Comparison of ENCODE assay signal across 20 cellular contexts in the genomic region with DNA sequence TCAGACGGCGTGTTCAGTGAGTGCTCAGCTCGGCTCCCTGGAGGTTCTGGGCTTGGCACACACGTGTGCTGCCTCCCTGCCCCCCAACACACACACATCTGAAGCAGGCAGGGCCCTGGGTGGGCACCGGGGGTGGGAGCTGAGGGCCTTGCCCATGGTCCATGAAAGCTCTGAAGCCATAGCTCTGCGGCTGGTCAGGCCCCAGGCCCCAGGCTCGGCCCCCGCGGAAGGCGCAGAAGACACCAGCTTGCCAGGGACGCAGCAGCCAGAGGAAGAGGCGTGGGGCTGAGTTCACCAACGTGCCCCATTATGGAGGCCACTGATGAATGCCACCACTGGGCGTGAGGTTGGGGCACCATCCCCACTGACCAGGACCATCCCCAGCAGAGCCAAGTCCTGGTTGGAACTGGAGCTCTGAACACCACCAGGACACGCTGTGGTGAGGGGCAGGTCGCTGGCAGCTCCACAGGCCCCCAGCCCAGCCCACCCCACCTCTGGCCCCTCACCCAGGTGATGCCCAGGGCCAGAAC. TPM values are rescaled to one million over a fixed set of nuclear protein-coding genes. Genes with fewer than 3 reads are reported as not detected.
DNase-seq lines count a peak whose midpoint lies in the region; ATAC-seq and TF ChIP-seq lines count a peak whose summit lies in the region.
"Had no signal": no experiment of that assay in that cellular context is flagged by ENCODE, and none has a peak within 500 bp of the region (broad histone marks: within the 10 kb centered on the region; RNA-seq: fewer than 3 reads in every experiment).

No MANE protein-coding gene starts in this region.

- H3K9me3 ChIP-seq in CD4-positive, alpha-beta memory T cell (ENCODE audit: control insufficient read depth in 1 of 2, low read length in 2 of 2), result no peaks in the 10 kb centered on the region
- H3K9me3 ChIP-seq in neuronal stem cell (replicated peaks in 1 of 2; ENCODE audit: control insufficient read depth in 2 of 2, insufficient read depth in 1 of 2, low read depth in 1 of 2, low read length in 2 of 2) (peaks cover 4 to 13% of the 10 kb centered on the region in 2 donors), body of pancreas (no peaks in the 10 kb centered on the region)
- H3K9me3 ChIP-seq: breast epithelium, heart left ventricle, neutrophil, psoas muscle, stomach, tibial artery had no signal

- H2BK5ac ChIP-seq in neuronal stem cell (ENCODE audit: low read length), result no peak overlapping the region

- no peak overlapping the region for H4K8ac ChIP-seq in neuronal stem cell (ENCODE audit: low read depth, low read length)

- TF ChIP-seq POLR2A in body of pancreas (IDR thresholded peaks at IDR 0.05), result no peak

- H3K4ac ChIP-seq in neuronal stem cell (ENCODE audit: low read length), result no peak overlapping the region

- POLR2A ChIA-PET in CD4-positive, alpha-beta memory T cell (lab: Charles Lee; ENCODE audit: partially characterized antibody), result interaction anchor here (0.5 to 10.2 kb wide), 6 partner anchors 17 to 245 kb away, joined by 3 to 149 read pairs (median 5); a partner anchor contains a TSS

- intact Hi-C loops in CD4-positive, alpha-beta memory T cell (cut with micrococcal nuclease), result no loop called here
- intact Hi-C loops in body of pancreas (cut with DNase I), result no loop called here

- no peak overlapping the region for H4K91ac ChIP-seq in neuronal stem cell (ENCODE audit: low read depth, low read length, poor library complexity)

- no peak overlapping the region for H3K9ac ChIP-seq in neuronal stem cell (ENCODE audit: low read depth, low read length, poor library complexity)

- peaks cover 0 to 2% of the 10 kb centered on the region in 2 donors for H3K36me3 Mint-ChIP-seq in activated T-cell treated with anti-CD3 and anti-CD28 coated beads, Interleukin-2, amount 50 U/mL, for 72 hours (ENCODE audit: insufficient read depth in 2 of 2)
- peaks cover 0 to 16% of the 10 kb centered on the region in 2 donors for H3K36me3 Mint-ChIP-seq in CD4-positive, alpha-beta memory T cell
- H3K36me3 Mint-ChIP-seq in activated T-helper 17 cell treated with anti-CD3 and anti-CD28 coated beads, Interleukin-2, amount 50 U/mL, for 72 hours (ENCODE audit: low read depth), result peaks cover 26% of the 10 kb centered on the region
- peaks cover 9 to 19% of the 10 kb centered on the region in 2 donors for H3K36me3 Mint-ChIP-seq in stimulated activated naive B cell treated with anti-CD40 and anti-IgM and Interleukin-4, amounts not matched to agents 10 μg/mL and 1 μg/mL and 100 μg/mL, for 72 hours

- no peak for ATAC-seq in activated T-cell treated with anti-CD3 and anti-CD28 coated beads, Interleukin-2, amount 50 U/mL, for 72 hours (replicated peaks in 1 of 2)
- no peak for ATAC-seq in activated T-helper 17 cell treated with anti-CD3 and anti-CD28 coated beads, Interleukin-2, amount 50 U/mL, for 72 hours (replicated peaks)
- no peak for ATAC-seq in body of pancreas
- ATAC-seq in stimulated activated naive B cell treated with anti-CD40 and anti-IgM and Interleukin-4, amounts not matched to agents 10 μg/mL and 1 μg/mL and 100 μg/mL, for 72 hours (replicated peaks), result no peak
- ATAC-seq: heart left ventricle, Panc1, psoas muscle had no signal

- H3K18ac ChIP-seq in neuronal stem cell (ENCODE audit: low read length), result no peak overlapping the region

- H3K36me3 ChIP-seq in CD4-positive, alpha-beta memory T cell (ENCODE audit: insufficient read depth, low read length), result no peaks in the 10 kb centered on the region
- H3K36me3 ChIP-seq in neuronal stem cell (replicated peaks in 1 of 2; ENCODE audit: control insufficient read depth in 2 of 2, insufficient read depth in 2 of 2, low read length in 2 of 2) (peaks cover 14 to 15% of the 10 kb centered on the region in 2 donors), body of pancreas (replicated peaks in 1 of 2; ENCODE audit: insufficient read depth in 1 of 2, low read depth in 2 of 2) (no peaks in the 10 kb centered on the region)
- H3K36me3 ChIP-seq: breast epithelium had no signal

- DNase-seq in activated T-cell treated with anti-CD3 and anti-CD28 coated beads, Interleukin-2, amount 50 U/mL, for 1 hour, result peak; percentile 43
- DNase-seq in activated T-cell treated with anti-CD3 and anti-CD28 coated beads, Interleukin-2, amount 50 U/mL, for 72 hours, result no peak
- peak in 2 of 5 donors; percentile 22 to 45 for DNase-seq in CD4-positive, alpha-beta memory T cell
- DNase-seq in neuronal stem cell (ENCODE audit: low spot score), result no peak
- no peak for DNase-seq in body of pancreas
- DNase-seq in stimulated activated naive B cell treated with anti-CD40 and anti-IgM and Interleukin-4, amounts not matched to agents 10 μg/mL and 1 μg/mL and 100 μg/mL, for 72 hours, result no peak
- DNase-seq: amygdala, heart left ventricle, NCI-H1105, NCI-H1930, NCI-H524 treated with DMSO at 0.1 percent for 48 hours, stomach had no signal

- no peak for TF ChIP-seq CTCF in body of pancreas (IDR thresholded peaks at IDR 0.05)

- no peaks in the 10 kb centered on the region for H3K27me3 Mint-ChIP-seq in activated T-cell treated with anti-CD3 and anti-CD28 coated beads, Interleukin-2, amount 50 U/mL, for 72 hours (ENCODE audit: low read depth)
- H3K27me3 Mint-ChIP-seq in CD4-positive, alpha-beta memory T cell, result no peaks in the 10 kb centered on the region
- H3K27me3 Mint-ChIP-seq in activated T-helper 17 cell treated with anti-CD3 and anti-CD28 coated beads, Interleukin-2, amount 50 U/mL, for 72 hours, result no peaks in the 10 kb centered on the region
- H3K27me3 Mint-ChIP-seq in stimulated activated naive B cell treated with anti-CD40 and anti-IgM and Interleukin-4, amounts not matched to agents 10 μg/mL and 1 μg/mL and 100 μg/mL, for 72 hours, result no peaks in the 10 kb centered on the region
- H3K27me3 Mint-ChIP-seq: activated CD8-positive, alpha-beta T cell treated with anti-CD3 and anti-CD28 coated beads for 36 hours had no signal

- peak overlapping the region; percentile 52 for H2AK5ac ChIP-seq in neuronal stem cell (ENCODE audit: low read depth, low read length)

- H3K4me2 ChIP-seq in neuronal stem cell (ENCODE audit: insufficient read depth, low read length, poor library complexity, severe bottlenecking), result no peak overlapping the region

- H2BK120ac ChIP-seq in neuronal stem cell (ENCODE audit: low read depth, low read length), result no peak overlapping the region

- H3K4me3 Mint-ChIP-seq in activated T-cell treated with anti-CD3 and anti-CD28 coated beads, Interleukin-2, amount 50 U/mL, for 72 hours, result peak overlapping the region in 1 of 2 donors; percentile 13
- H3K4me3 Mint-ChIP-seq in CD4-positive, alpha-beta memory T cell, result peak overlapping the region in 5 of 8 donors; percentile 20 to 73 (median 38)
- H3K4me3 Mint-ChIP-seq in activated T-helper 17 cell treated with anti-CD3 and anti-CD28 coated beads, Interleukin-2, amount 50 U/mL, for 72 hours, result peak overlapping the region; percentile 11
- H3K4me3 Mint-ChIP-seq in stimulated activated naive B cell treated with anti-CD40 and anti-IgM and Interleukin-4, amounts not matched to agents 10 μg/mL and 1 μg/mL and 100 μg/mL, for 72 hours, result no peak overlapping the region
- H3K4me3 Mint-ChIP-seq: activated CD8-positive, alpha-beta T cell treated with anti-CD3 and anti-CD28 coated beads for 36 hours had no signal

- peaks cover 21% of the 10 kb centered on the region for H3K4me1 Mint-ChIP-seq in activated T-cell treated with anti-CD3 and anti-CD28 coated beads, Interleukin-2, amount 50 U/mL, for 72 hours (ENCODE audit: low read depth)
- H3K4me1 Mint-ChIP-seq in CD4-positive, alpha-beta memory T cell, result peaks cover 6 to 42% (median 27%) of the 10 kb centered on the region in 4 donors
- no peaks in the 10 kb centered on the region for H3K4me1 Mint-ChIP-seq in activated T-helper 17 cell treated with anti-CD3 and anti-CD28 coated beads, Interleukin-2, amount 50 U/mL, for 72 hours
- peaks cover 12 to 26% of the 10 kb centered on the region in 2 donors for H3K4me1 Mint-ChIP-seq in stimulated activated naive B cell treated with anti-CD40 and anti-IgM and Interleukin-4, amounts not matched to agents 10 μg/mL and 1 μg/mL and 100 μg/mL, for 72 hours

- H3K27ac Mint-ChIP-seq in activated T-cell treated with anti-CD3 and anti-CD28 coated beads, Interleukin-2, amount 50 U/mL, for 72 hours, result no peak overlapping the region
- peak overlapping the region in 6 of 7 donors; percentile 24 to 92 (median 87) for H3K27ac Mint-ChIP-seq in CD4-positive, alpha-beta memory T cell
- H3K27ac Mint-ChIP-seq in activated T-helper 17 cell treated with anti-CD3 and anti-CD28 coated beads, Interleukin-2, amount 50 U/mL, for 72 hours, result no peak overlapping the region
- no peak overlapping the region for H3K27ac Mint-ChIP-seq in stimulated activated naive B cell treated with anti-CD40 and anti-IgM and Interleukin-4, amounts not matched to agents 10 μg/mL and 1 μg/mL and 100 μg/mL, for 72 hours
- H3K27ac Mint-ChIP-seq: activated CD8-positive, alpha-beta T cell treated with anti-CD3 and anti-CD28 coated beads for 36 hours had no signal

- CTCF ChIA-PET in CD4-positive, alpha-beta memory T cell (lab: Charles Lee; ENCODE audit: partially characterized antibody), result interaction anchor here (1.5 to 2.6 kb wide), 8 partner anchors 8 to 249 kb away, joined by 4 to 9 read pairs (median 7); no protein-coding TSS in a partner anchor

- H2BK12ac ChIP-seq in neuronal stem cell (ENCODE audit: low read length), result peak overlapping the region; percentile 22

- no peaks in the 10 kb centered on the region for H3K27me3 ChIP-seq in CD4-positive, alpha-beta memory T cell (ENCODE audit: insufficient read depth, low read length)
- peaks cover 0 to 2% (median 0%) of the 10 kb centered on the region in 3 experiments for H3K27me3 ChIP-seq in neuronal stem cell (ENCODE audit: control insufficient read depth in 3 of 3, insufficient read depth in 3 of 3, low read depth in 1 of 3, low read length in 3 of 3)
- no peaks in the 10 kb centered on the region for H3K27me3 ChIP-seq in body of pancreas
- H3K27me3 ChIP-seq: breast epithelium, heart left ventricle, stomach, tibial artery had no signal

- peaks cover 26% of the 10 kb centered on the region for H3K79me1 ChIP-seq in neuronal stem cell (ENCODE audit: low read depth, low read length)

- no peaks in the 10 kb centered on the region for H3K9me3 Mint-ChIP-seq in activated T-cell treated with anti-CD3 and anti-CD28 coated beads, Interleukin-2, amount 50 U/mL, for 72 hours
- no peaks in the 10 kb centered on the region for H3K9me3 Mint-ChIP-seq in CD4-positive, alpha-beta memory T cell
- no peaks in the 10 kb centered on the region for H3K9me3 Mint-ChIP-seq in activated T-helper 17 cell treated with anti-CD3 and anti-CD28 coated beads, Interleukin-2, amount 50 U/mL, for 72 hours
- no peaks in the 10 kb centered on the region for H3K9me3 Mint-ChIP-seq in stimulated activated naive B cell treated with anti-CD40 and anti-IgM and Interleukin-4, amounts not matched to agents 10 μg/mL and 1 μg/mL and 100 μg/mL, for 72 hours
- H3K9me3 Mint-ChIP-seq: activated CD8-positive, alpha-beta T cell treated with anti-CD3 and anti-CD28 coated beads for 36 hours had no signal

- peaks cover 41% of the 10 kb centered on the region for H3K4me1 ChIP-seq in CD4-positive, alpha-beta memory T cell (ENCODE audit: insufficient read depth, low read length)
- H3K4me1 ChIP-seq in neuronal stem cell (ENCODE audit: control insufficient read depth in 2 of 2, insufficient read depth in 1 of 2, low read depth in 1 of 2, low read length in 2 of 2), result peaks cover 11 to 14% of the 10 kb centered on the region in 2 donors
- peaks cover 30% of the 10 kb centered on the region for H3K4me1 ChIP-seq in body of pancreas

- no peak overlapping the region for H2AFZ ChIP-seq in neuronal stem cell (ENCODE audit: low read length)

- no peak overlapping the region for H3K23ac ChIP-seq in neuronal stem cell (ENCODE audit: low read depth, low read length, poor library complexity)

- H2BK15ac ChIP-seq in neuronal stem cell (ENCODE audit: low read length), result peak overlapping the region; percentile 43

- WGBS in neuronal stem cell (ENCODE audit: extremely low coverage in 2 of 2, insufficient read length in 2 of 2, insufficient replicate concordance in 1 of 2), 2 donors, result no CpG with 5 or more reads among the region's 16 CpGs
- WGBS in body of pancreas, 2 donors, result 72% methylated on average over 16 of the region's 16 CpGs; no CpG with 5 or more reads in 1 of the 2 donors

- no peak overlapping the region for H3K4me3 ChIP-seq in CD4-positive, alpha-beta memory T cell (ENCODE audit: low read length in 2 of 2)
- H3K4me3 ChIP-seq in neuronal stem cell (ENCODE audit: low read length in 2 of 2) (peak overlapping the region in 1 of 2 donors; percentile 16), body of pancreas (no peak overlapping the region)
- H3K4me3 ChIP-seq: breast epithelium, heart left ventricle, psoas muscle, tibial artery had no signal

- no peak overlapping the region for H3K14ac ChIP-seq in neuronal stem cell (ENCODE audit: low read length)

- H3K27ac ChIP-seq in CD4-positive, alpha-beta memory T cell (ENCODE audit: low read depth, low read length), result peak overlapping the region; percentile 64
- H3K27ac ChIP-seq in neuronal stem cell (replicated peaks; ENCODE audit: low read length), result no peak overlapping the region
- H3K27ac ChIP-seq in body of pancreas, result no peak overlapping the region
- H3K27ac ChIP-seq: breast epithelium, C4-2B, neutrophil, stomach, tibial artery had no signal

RNA-seq across cellular contexts. Expression of a gene that starts 4.2 kb away (rescaled TPM):
- 10 to 100 TPM; 92.4 to 97.7 TPM for total RNA-seq in activated T-cell treated with anti-CD3 and anti-CD28 coated beads, Interleukin-2, amount 50 U/mL, for 72 hours
- total RNA-seq in CD4-positive, alpha-beta memory T cell, result 10 to 100 TPM; 60.4 to 72.7 TPM
- polyA plus RNA-seq in CD4-positive, alpha-beta memory T cell, result 100 to 1,000 TPM; 159 to 179 TPM
- total RNA-seq in activated T-helper 17 cell treated with anti-CD3 and anti-CD28 coated beads, Interleukin-2, amount 50 U/mL, for 72 hours, result 100 to 1,000 TPM in 1 of 2 donors, 10 to 100 TPM in 1; 93.3 to 163 TPM
- 61.8 TPM for polyA plus RNA-seq in neuronal stem cell (2013, experiment 1 of 2)
- 60.5 TPM for polyA plus RNA-seq in neuronal stem cell (2013, experiment 2 of 2)
- 10 to 100 TPM; 79.4 to 93.7 TPM for total RNA-seq in body of pancreas

RNA-seq across cellular contexts. Expression of a gene that starts 12.5 kb away (rescaled TPM):
- total RNA-seq in activated T-cell treated with anti-CD3 and anti-CD28 coated beads, Interleukin-2, amount 50 U/mL, for 72 hours, result 1 to 10 TPM; 1.6 to 3.0 TPM
- under 1 TPM in 1 of 2 experiments, not detected in 1; 0.35 TPM for total RNA-seq in CD4-positive, alpha-beta memory T cell
- under 1 TPM in 1 of 2 donors, not detected in 1; 0.57 TPM for polyA plus RNA-seq in CD4-positive, alpha-beta memory T cell
- total RNA-seq in activated T-helper 17 cell treated with anti-CD3 and anti-CD28 coated beads, Interleukin-2, amount 50 U/mL, for 72 hours, result under 1 TPM in 1 of 2 donors, not detected in 1; 0.56 TPM
- polyA plus RNA-seq in neuronal stem cell (2013, experiment 1 of 2), result 14.0 TPM
- 13.2 TPM for polyA plus RNA-seq in neuronal stem cell (2013, experiment 2 of 2)
- 10 to 100 TPM; 23.3 to 48.5 TPM for total RNA-seq in body of pancreas

RNA-seq across cellular contexts. Expression of a gene that starts 21.6 kb away (rescaled TPM):
- total RNA-seq in activated T-cell treated with anti-CD3 and anti-CD28 coated beads, Interleukin-2, amount 50 U/mL, for 72 hours, result 10 to 100 TPM; 46.6 to 52.2 TPM
- total RNA-seq in CD4-positive, alpha-beta memory T cell, result 10 to 100 TPM; 43.7 to 44.6 TPM
- 1 to 10 TPM in 1 of 2 donors, under 1 TPM in 1; 0.19 to 1.9 TPM for polyA plus RNA-seq in CD4-positive, alpha-beta memory T cell
- total RNA-seq in activated T-helper 17 cell treated with anti-CD3 and anti-CD28 coated beads, Interleukin-2, amount 50 U/mL, for 72 hours, result 10 to 100 TPM; 46.2 to 48.0 TPM
- polyA plus RNA-seq in neuronal stem cell (2013, experiment 1 of 2), result 31.8 TPM
- polyA plus RNA-seq in neuronal stem cell (2013, experiment 2 of 2), result 31.9 TPM
- 10 to 100 TPM; 58.1 to 84.4 TPM for total RNA-seq in body of pancreas

RNA-seq across cellular contexts. Expression of a gene that starts 28.3 kb away (rescaled TPM):
- total RNA-seq in activated T-cell treated with anti-CD3 and anti-CD28 coated beads, Interleukin-2, amount 50 U/mL, for 72 hours, result 100 to 1,000 TPM; 166 to 180 TPM
- 100 to 1,000 TPM; 388 to 394 TPM for total RNA-seq in CD4-positive, alpha-beta memory T cell
- polyA plus RNA-seq in CD4-positive, alpha-beta memory T cell, result 10 to 100 TPM; 18.3 to 36.6 TPM
- 100 to 1,000 TPM; 103 to 107 TPM for total RNA-seq in activated T-helper 17 cell treated with anti-CD3 and anti-CD28 coated beads, Interleukin-2, amount 50 U/mL, for 72 hours
- 91.8 TPM for polyA plus RNA-seq in neuronal stem cell (2013, experiment 1 of 2)
- polyA plus RNA-seq in neuronal stem cell (2013, experiment 2 of 2), result 90.5 TPM
- 100 to 1,000 TPM; 225 to 246 TPM for total RNA-seq in body of pancreas

RNA-seq across cellular contexts. Expression of a gene that starts 36.3 kb away (rescaled TPM):
- total RNA-seq in activated T-cell treated with anti-CD3 and anti-CD28 coated beads, Interleukin-2, amount 50 U/mL, for 72 hours, result 10 to 100 TPM; 74.9 to 77.5 TPM
- total RNA-seq in CD4-positive, alpha-beta memory T cell, result 100 to 1,000 TPM; 119 to 123 TPM
- polyA plus RNA-seq in CD4-positive, alpha-beta memory T cell, result 100 to 1,000 TPM; 171 to 202 TPM
- 100 to 1,000 TPM in 1 of 2 donors, 10 to 100 TPM in 1; 57.7 to 147 TPM for total RNA-seq in activated T-helper 17 cell treated with anti-CD3 and anti-CD28 coated beads, Interleukin-2, amount 50 U/mL, for 72 hours
- polyA plus RNA-seq in neuronal stem cell (2013, experiment 1 of 2), result 132 TPM
- 135 TPM for polyA plus RNA-seq in neuronal stem cell (2013, experiment 2 of 2)
- total RNA-seq in body of pancreas, result 10 to 100 TPM; 72.8 to 85.9 TPM

Comparison
In these comparisons a context has a peak if more than half of its experiments do, and no peak if none do; other contexts are left out.
1. H3K27ac Mint-ChIP-seq: peak in CD4-positive, alpha-beta memory T cell (6 of 7); none in activated T-cell treated with anti-CD3 and anti-CD28 coated beads, Interleukin-2, amount 50 U/mL, for 72 hours (single experiment), activated T-helper 17 cell treated with anti-CD3 and anti-CD28 coated beads, Interleukin-2, amount 50 U/mL, for 72 hours (single experiment) and stimulated activated naive B cell treated with anti-CD40 and anti-IgM and Interleukin-4, amounts not matched to agents 10 μg/mL and 1 μg/mL and 100 μg/mL, for 72 hours (single experiment).
2. H3K4me3 Mint-ChIP-seq: peak in CD4-positive, alpha-beta memory T cell (5 of 8) and activated T-helper 17 cell treated with anti-CD3 and anti-CD28 coated beads, Interleukin-2, amount 50 U/mL, for 72 hours (single experiment); none in stimulated activated naive B cell treated with anti-CD40 and anti-IgM and Interleukin-4, amounts not matched to agents 10 μg/mL and 1 μg/mL and 100 μg/mL, for 72 hours (0 of 2).
3. RNA of a gene that starts 12.5 kb away (total RNA-seq): 23.3 to 48.5 TPM in body of pancreas; 1.6 to 3.0 TPM in activated T-cell treated with anti-CD3 and anti-CD28 coated beads, Interleukin-2, amount 50 U/mL, for 72 hours, 0.56 TPM in activated T-helper 17 cell treated with anti-CD3 and anti-CD28 coated beads, Interleukin-2, amount 50 U/mL, for 72 hours and 0.35 TPM in CD4-positive, alpha-beta memory T cell; every median in the first group is over 4 times any median in the second.